6 cellular contexts compared by ENCODE assay signal in the genomic region with DNA sequence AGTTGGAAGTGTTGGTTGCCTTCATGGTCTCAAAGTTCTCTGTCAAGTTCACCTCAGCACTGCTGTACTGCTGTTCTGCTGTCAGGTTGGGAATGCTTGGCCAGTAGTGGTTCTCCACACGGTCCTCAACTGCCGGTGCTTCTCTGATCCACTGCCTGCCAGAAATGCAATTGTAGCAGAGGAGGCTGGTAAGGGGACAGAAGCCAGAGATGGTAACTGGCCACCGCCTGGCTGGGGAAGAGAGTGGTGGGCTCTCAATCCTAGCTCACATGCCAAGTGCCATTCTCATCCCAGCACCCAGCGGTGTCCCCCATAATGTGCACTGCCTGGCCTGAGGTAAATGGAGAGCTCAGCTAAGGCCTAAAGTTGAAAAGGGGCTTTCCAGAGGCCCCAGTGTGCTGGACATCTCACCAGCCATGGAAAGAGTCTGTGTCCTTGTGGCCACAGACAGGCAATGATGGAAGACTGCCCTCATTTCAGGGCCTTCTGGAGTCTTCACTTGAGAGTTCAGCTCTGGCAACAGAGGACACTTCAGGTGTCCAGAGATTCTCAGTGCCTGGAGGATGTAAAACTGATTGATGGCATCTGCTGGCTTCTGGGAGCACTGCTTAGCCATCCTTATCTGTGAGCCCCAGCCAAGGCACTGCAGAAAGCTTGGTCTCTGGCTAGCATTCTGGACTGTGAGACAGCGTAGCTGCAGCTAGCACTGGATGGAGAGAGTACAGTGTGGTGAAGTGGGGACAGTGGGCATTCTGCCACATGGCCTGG.
DNase-seq lines count a peak whose midpoint lies in the region; TF ChIP-seq lines count a peak whose summit lies in the region.
"Not testable (repeated sequence)": the region's sequence is repeated elsewhere in the genome, so short reads cannot be mapped to it uniquely, and the experiment has no call there.

No MANE protein-coding gene starts in this region.

- not testable (repeated sequence) for H2AFZ ChIP-seq in trophoblast cell (ENCODE audit: insufficient read depth, low read length, poor library complexity)

- not testable (repeated sequence) for H4K8ac ChIP-seq in trophoblast cell (ENCODE audit: low read depth, low read length)

- H2BK12ac ChIP-seq in trophoblast cell (ENCODE audit: low read length): not testable (repeated sequence)

- not testable (repeated sequence) for H3K36me3 Mint-ChIP-seq in activated CD4-positive, alpha-beta T cell treated with anti-CD3 and anti-CD28 coated beads, Interleukin-2, amount 10 ng/mL, durations not matched to agents 24 days and 14 days (ENCODE audit: low read depth); osteocyte (ENCODE audit: unreplicated experiment)

- not testable (repeated sequence) for H3K79me2 ChIP-seq in trophoblast cell (ENCODE audit: control insufficient read depth, insufficient read depth, low read length, poor library complexity)

- TF ChIP-seq CTCF in osteocyte (IDR thresholded peaks at IDR 0.05): not testable (repeated sequence)

- not testable (repeated sequence) for H3K27ac ChIP-seq in trophoblast cell (ENCODE audit: low read depth, low read length)
- peak overlapping the region; percentile 5 for H3K27ac ChIP-seq in temporal lobe (ENCODE audit: low read depth, low read length)

- H4K91ac ChIP-seq in trophoblast cell (ENCODE audit: low read depth, low read length): not testable (repeated sequence)

- H3K9me3 Mint-ChIP-seq in activated CD4-positive, alpha-beta T cell treated with anti-CD3 and anti-CD28 coated beads, Interleukin-2, amount 10 ng/mL, durations not matched to agents 24 days and 14 days: peaks cover 35% of the 10 kb centered on the region
- peaks cover 51% of the 10 kb centered on the region for H3K9me3 Mint-ChIP-seq in osteocyte (ENCODE audit: unreplicated experiment)

- peak; percentile 37 for DNase-seq in activated CD4-positive, alpha-beta T cell treated with anti-CD3 and anti-CD28 coated beads, Interleukin-2, amount 10 ng/mL, durations not matched to agents 24 days and 14 days
- peak; percentile 70 for DNase-seq in cardiac septum (ENCODE audit: low spot score)
- DNase-seq in mesenteric fat pad (ENCODE audit: low spot score): peak; percentile 87
- peak; percentile 83 for DNase-seq in osteocyte (ENCODE audit: extremely low spot score, unreplicated experiment)
- DNase-seq in trophoblast cell: not testable (repeated sequence)

- H2BK120ac ChIP-seq in trophoblast cell (ENCODE audit: insufficient read depth, low read length, poor library complexity): not testable (repeated sequence)

- not testable (repeated sequence) for H3K18ac ChIP-seq in trophoblast cell (ENCODE audit: low read length)

- not testable (repeated sequence) for H3K27me3 Mint-ChIP-seq in activated CD4-positive, alpha-beta T cell treated with anti-CD3 and anti-CD28 coated beads, Interleukin-2, amount 10 ng/mL, durations not matched to agents 24 days and 14 days; osteocyte (ENCODE audit: unreplicated experiment)

- not testable (repeated sequence) for H4K12ac ChIP-seq in trophoblast cell (ENCODE audit: low read depth, low read length)

- H2AK5ac ChIP-seq in trophoblast cell (ENCODE audit: low read length): not testable (repeated sequence)

- H3K4me2 ChIP-seq in trophoblast cell (ENCODE audit: low read length): not testable (repeated sequence)

- H3K4me1 ChIP-seq in trophoblast cell (ENCODE audit: control insufficient read depth in 1 of 2, insufficient read depth in 2 of 2, low read length in 2 of 2): not testable (repeated sequence)

- H3K9me3 ChIP-seq in trophoblast cell (ENCODE audit: insufficient read depth, low read depth, low read length): peaks cover 18% of the 10 kb centered on the region

- not testable (repeated sequence) for H3K27ac Mint-ChIP-seq in activated CD4-positive, alpha-beta T cell treated with anti-CD3 and anti-CD28 coated beads, Interleukin-2, amount 10 ng/mL, durations not matched to agents 24 days and 14 days; osteocyte (ENCODE audit: unreplicated experiment)

- H3K27me3 ChIP-seq in trophoblast cell (ENCODE audit: insufficient read depth, low read length): not testable (repeated sequence)

- H3K4me3 Mint-ChIP-seq in activated CD4-positive, alpha-beta T cell treated with anti-CD3 and anti-CD28 coated beads, Interleukin-2, amount 10 ng/mL, durations not matched to agents 24 days and 14 days; osteocyte (ENCODE audit: unreplicated experiment): not testable (repeated sequence)

- H3K36me3 ChIP-seq in trophoblast cell (ENCODE audit: control insufficient read depth in 1 of 2, insufficient read depth in 2 of 2, low read length in 2 of 2): not testable (repeated sequence)

- intact Hi-C loops in activated CD4-positive, alpha-beta T cell treated with anti-CD3 and anti-CD28 coated beads, Interleukin-2, amount 10 ng/mL, durations not matched to agents 24 days and 14 days (cut with micrococcal nuclease); cardiac septum (cut with DNase I): not testable (repeated sequence)

- no CpG with 5 or more reads among the region's 5 CpGs for WGBS in trophoblast cell (ENCODE audit: extremely low coverage, insufficient coverage, insufficient read length)

- H3K23ac ChIP-seq in trophoblast cell (ENCODE audit: low read length): not testable (repeated sequence)

- H3K4me1 Mint-ChIP-seq in activated CD4-positive, alpha-beta T cell treated with anti-CD3 and anti-CD28 coated beads, Interleukin-2, amount 10 ng/mL, durations not matched to agents 24 days and 14 days; osteocyte (ENCODE audit: unreplicated experiment): not testable (repeated sequence)

- not testable (repeated sequence) for H3K14ac ChIP-seq in trophoblast cell (ENCODE audit: low read length)

- not testable (repeated sequence) for H3K79me1 ChIP-seq in trophoblast cell (ENCODE audit: low read length)

- peak overlapping the region; percentile 31 for H3K4me3 ChIP-seq in trophoblast cell (ENCODE audit: low read depth, low read length)

- not testable (repeated sequence) for H3K9ac ChIP-seq in trophoblast cell (ENCODE audit: low read length)

- not testable (repeated sequence) for H3K4ac ChIP-seq in trophoblast cell (ENCODE audit: low read depth, low read length)

- H2BK5ac ChIP-seq in trophoblast cell (ENCODE audit: low read depth, low read length, poor library complexity): not testable (repeated sequence)
